In genomic region chr1:111364690-111365089, GRCh38 we compare ENCODE assay signal across 18 cellular contexts.
DNase-seq lines count a peak whose midpoint lies in the region; FAIRE-seq and TF ChIP-seq lines count a peak whose summit lies in the region.
"Had no signal": no experiment of that assay in that cellular context is flagged by ENCODE, and none has a peak within 500 bp of the region (broad histone marks: within the 10 kb centered on the region; RNA-seq: fewer than 3 reads in every experiment).

No MANE protein-coding gene starts in this region.

- no peaks in the 10 kb centered on the region for H4K20me1 ChIP-seq in endothelial cell of umbilical vein (replicated peaks; ENCODE audit: control insufficient read depth, extremely low read depth, insufficient read depth, low read length)

- intact Hi-C loops in endothelial cell of umbilical vein (cut with micrococcal nuclease) = no loop called here
- intact Hi-C loops in activated CD4-positive, alpha-beta memory T cell treated with anti-CD3 and anti-CD28 coated beads for 36 hours (cut with micrococcal nuclease) = no loop called here

- no TSS peak for BruUV-seq in endothelial cell of umbilical vein (replicated peaks; lab: Mats Ljungman, UMichigan)

- H3K27me3 ChIP-seq in endothelial cell of umbilical vein (ENCODE audit: control insufficient read depth in 2 of 2, insufficient read depth in 2 of 2, low read length in 2 of 2) = peaks cover 0 to 16% of the 10 kb centered on the region in 2 experiments
- H3K27me3 ChIP-seq: thyroid gland had no signal

- no peak overlapping the region for H3K4me3 ChIP-seq in endothelial cell of umbilical vein (replicated peaks in 1 of 3; ENCODE audit: insufficient read depth in 1 of 3, low read depth in 1 of 3, low read length in 3 of 3)
- H3K4me3 ChIP-seq: thyroid gland had no signal

- H3K27ac ChIP-seq in endothelial cell of umbilical vein (ENCODE audit: insufficient read depth, low read depth, low read length) = no peak overlapping the region
- H3K27ac ChIP-seq: C4-2B, thyroid gland had no signal

- no peaks in the 10 kb centered on the region for H3K9me1 ChIP-seq in endothelial cell of umbilical vein (replicated peaks; ENCODE audit: control insufficient read depth, extremely low read depth, insufficient read depth, low read length)

- TF ChIP-seq CTCF in endothelial cell of umbilical vein (IDR thresholded peaks at IDR 0.05; ENCODE audit: extremely low read depth in 1 of 2, insufficient read depth in 1 of 2, low read depth in 1 of 2, low read length in 2 of 2) = no peak
- no peak for TF ChIP-seq CTCF in neural crest cell (conservative IDR thresholded peaks at IDR 0.05)

- DNase-seq in H4 (ENCODE audit: low spot score) (peak; percentile 10), LoVo (ENCODE audit: low spot score) (peak; percentile 54), endothelial cell of umbilical vein (ENCODE audit: low read depth, low spot score) (peak; percentile 12), neural crest cell (ENCODE audit: low read depth, low spot score) (no peak), COLO829 (ENCODE audit: low spot score) (no peak), HK-2 (ENCODE audit: unreplicated experiment) (no peak)
- no peak for DNase-seq in activated CD4-positive, alpha-beta memory T cell treated with anti-CD3 and anti-CD28 coated beads for 36 hours
- DNase-seq: activated CD4-positive, CD25-positive, alpha-beta regulatory T cell treated with anti-CD3 and anti-CD28 coated beads, Interleukin-2, amount 50 U/mL, for 72 hours; activated CD8-positive, alpha-beta memory T cell treated with anti-CD3 and anti-CD28 coated beads, Interleukin-2, amount 50 U/mL, for 48 hours; caudate nucleus; NCI-H1048; NCI-H69; stimulated activated CD4-positive, alpha-beta T cell treated with anti-CD3 and anti-CD28 coated beads, Interleukin-1b, Interleukin-23, amount 100 ng/mL, for 48 hours; T-helper 1 cell had no signal

- dilution Hi-C loops in endothelial cell of umbilical vein (cut with MboI; ENCODE audit: extremely low pct_ligation_motif_present, low sequenced_read_pairs) = no loop called here

- POLR2A ChIA-PET in endothelial cell of umbilical vein (lab: Charles Lee) = no interaction called here
- POLR2A ChIA-PET in activated CD4-positive, alpha-beta memory T cell treated with anti-CD3 and anti-CD28 coated beads for 36 hours (lab: Charles Lee) = no interaction called here

- H3K4me2 ChIP-seq in endothelial cell of umbilical vein (ENCODE audit: insufficient read depth, low read length) = no peak overlapping the region

- peaks cover 3% of the 10 kb centered on the region for H3K4me1 ChIP-seq in endothelial cell of umbilical vein (ENCODE audit: control insufficient read depth, extremely low read depth, insufficient read depth, low read length)
- H3K4me1 ChIP-seq: thyroid gland had no signal

- H3K36me3 ChIP-seq in endothelial cell of umbilical vein (ENCODE audit: control insufficient read depth in 2 of 2, extremely low read depth in 1 of 2, insufficient read depth in 2 of 2, low read length in 2 of 2) = no peaks in the 10 kb centered on the region
- H3K36me3 ChIP-seq: thyroid gland had no signal

- H3K9me3 Mint-ChIP-seq in neural crest cell = no peaks in the 10 kb centered on the region
- no peaks in the 10 kb centered on the region for H3K9me3 Mint-ChIP-seq in activated CD4-positive, alpha-beta memory T cell treated with anti-CD3 and anti-CD28 coated beads for 36 hours
- H3K9me3 Mint-ChIP-seq: activated naive CD4-positive, alpha-beta T cell treated with anti-CD3 and anti-CD28 coated beads, Interleukin-2, amount 50 U/mL, for 24 hours had no signal

- H3K27ac Mint-ChIP-seq in neural crest cell (ENCODE audit: unreplicated experiment) = peak overlapping the region; percentile 64
- H3K27ac Mint-ChIP-seq in activated CD4-positive, alpha-beta memory T cell treated with anti-CD3 and anti-CD28 coated beads for 36 hours = no peak overlapping the region

- FAIRE-seq in endothelial cell of umbilical vein (lab: Jason Lieb, UNC) = no peak
- FAIRE-seq: endometrium had no signal

- H3K9me3 ChIP-seq in endothelial cell of umbilical vein (replicated peaks; ENCODE audit: control insufficient read depth, insufficient read depth, low read length) = no peaks in the 10 kb centered on the region
- H3K9me3 ChIP-seq: thyroid gland had no signal

- H3K79me2 ChIP-seq in endothelial cell of umbilical vein (ENCODE audit: control insufficient read depth, insufficient read depth, low read length) = no peaks in the 10 kb centered on the region

- H3K27me3 Mint-ChIP-seq in neural crest cell (ENCODE audit: low read depth) = peaks cover 27% of the 10 kb centered on the region
- peaks cover 25% of the 10 kb centered on the region for H3K27me3 Mint-ChIP-seq in activated CD4-positive, alpha-beta memory T cell treated with anti-CD3 and anti-CD28 coated beads for 36 hours

- no peak overlapping the region for H3K9ac ChIP-seq in endothelial cell of umbilical vein (replicated peaks; ENCODE audit: extremely low read depth, insufficient read depth, low read length)

- no peak overlapping the region for H2AFZ ChIP-seq in endothelial cell of umbilical vein (ENCODE audit: low read depth, low read length)

- H3K4me3 Mint-ChIP-seq in neural crest cell = no peak overlapping the region
- no peak overlapping the region for H3K4me3 Mint-ChIP-seq in activated CD4-positive, alpha-beta memory T cell treated with anti-CD3 and anti-CD28 coated beads for 36 hours
- H3K4me3 Mint-ChIP-seq: activated naive CD4-positive, alpha-beta T cell treated with anti-CD3 and anti-CD28 coated beads, Interleukin-2, amount 50 U/mL, for 24 hours had no signal

- TF ChIP-seq POLR2A in endothelial cell of umbilical vein (IDR thresholded peaks at IDR 0.05; ENCODE audit: low read depth, low read length) = no peak

- H3K4me1 Mint-ChIP-seq in neural crest cell = peaks cover 5% of the 10 kb centered on the region
- no peaks in the 10 kb centered on the region for H3K4me1 Mint-ChIP-seq in activated CD4-positive, alpha-beta memory T cell treated with anti-CD3 and anti-CD28 coated beads for 36 hours (ENCODE audit: low read depth)
- H3K4me1 Mint-ChIP-seq: activated naive CD4-positive, alpha-beta T cell treated with anti-CD3 and anti-CD28 coated beads, Interleukin-2, amount 50 U/mL, for 24 hours had no signal

- no peaks in the 10 kb centered on the region for H3K36me3 Mint-ChIP-seq in neural crest cell (ENCODE audit: low read depth)
- no peaks in the 10 kb centered on the region for H3K36me3 Mint-ChIP-seq in activated CD4-positive, alpha-beta memory T cell treated with anti-CD3 and anti-CD28 coated beads for 36 hours
- H3K36me3 Mint-ChIP-seq: activated naive CD4-positive, alpha-beta T cell treated with anti-CD3 and anti-CD28 coated beads, Interleukin-2, amount 50 U/mL, for 24 hours had no signal

- CTCF ChIA-PET in endothelial cell of umbilical vein (lab: Charles Lee) = interaction anchor here (2.2 kb wide), 1 partner anchor 36 kb away, joined by 11 read pairs; no protein-coding TSS in a partner anchor
- CTCF ChIA-PET in activated CD4-positive, alpha-beta memory T cell treated with anti-CD3 and anti-CD28 coated beads for 36 hours (lab: Charles Lee) = no interaction called here

TF ChIP-seq in endothelial cell of umbilical vein, 7 proteins besides CTCF, POLR2A, EP300 and RAD21:
- no peak for TF ChIP-seq GATA2 (IDR thresholded peaks at IDR 0.05; ENCODE audit: insufficient read depth, insufficient read length, low read depth, low read length)
- no peak for TF ChIP-seq FOS (IDR thresholded peaks at IDR 0.05; ENCODE audit: borderline replicate concordance, insufficient read depth, low read length)

Comparison
In these comparisons a context has a peak if more than half of its experiments do, and no peak if none do; other contexts are left out.
1. DNase-seq: peak in H4 (single experiment), LoVo (single experiment) and endothelial cell of umbilical vein (single experiment); none in neural crest cell (single experiment), COLO829 (single experiment), HK-2 (single experiment) and activated CD4-positive, alpha-beta memory T cell treated with anti-CD3 and anti-CD28 coated beads for 36 hours (single experiment).